Comparison of ENCODE assay signal across 9 cellular contexts in genomic region chr5:131794596-131794995, GRCh38. TPM values are rescaled to one million over a fixed set of nuclear protein-coding genes. Genes with fewer than 3 reads are reported as not detected.
DNase-seq lines count a peak whose midpoint lies in the region; ATAC-seq lines count a peak whose summit lies in the region.
"Had no signal": no experiment of that assay in that cellular context is flagged by ENCODE, and none has a peak within 500 bp of the region (broad histone marks: within the 10 kb centered on the region; RNA-seq: fewer than 3 reads in every experiment).

No MANE protein-coding gene starts in this region.

- ATAC-seq in stimulated activated naive CD8-positive, alpha-beta T cell treated with anti-CD3 and anti-CD28 coated beads, Interleukin-15, Interleukin-2, amounts not matched to agents 100 U/mL and 50 U/mL, for 24 hours, result no peak
- ATAC-seq in T-helper 17 cell, result no peak

- peak overlapping the region; percentile 56 for H3K27ac Mint-ChIP-seq in stimulated activated naive CD8-positive, alpha-beta T cell treated with anti-CD3 and anti-CD28 coated beads, Interleukin-15, Interleukin-2, amounts not matched to agents 100 ng/mL and 50 ng/mL, for 24 hours
- peak overlapping the region; percentile 65 for H3K27ac Mint-ChIP-seq in T-helper 17 cell

- H3K27me3 Mint-ChIP-seq in stimulated activated naive CD8-positive, alpha-beta T cell treated with anti-CD3 and anti-CD28 coated beads, Interleukin-15, Interleukin-2, amounts not matched to agents 100 ng/mL and 50 ng/mL, for 24 hours, result no peaks in the 10 kb centered on the region
- no peaks in the 10 kb centered on the region for H3K27me3 Mint-ChIP-seq in T-helper 17 cell

- peaks cover 32% of the 10 kb centered on the region for H3K36me3 Mint-ChIP-seq in stimulated activated naive CD8-positive, alpha-beta T cell treated with anti-CD3 and anti-CD28 coated beads, Interleukin-15, Interleukin-2, amounts not matched to agents 100 ng/mL and 50 ng/mL, for 24 hours (ENCODE audit: low read depth)
- H3K36me3 Mint-ChIP-seq in T-helper 17 cell (ENCODE audit: low read depth), result peaks cover 3% of the 10 kb centered on the region

- peaks cover 59% of the 10 kb centered on the region for H3K4me1 Mint-ChIP-seq in stimulated activated naive CD8-positive, alpha-beta T cell treated with anti-CD3 and anti-CD28 coated beads, Interleukin-15, Interleukin-2, amounts not matched to agents 100 ng/mL and 50 ng/mL, for 24 hours (ENCODE audit: low read depth)
- peaks cover 38% of the 10 kb centered on the region for H3K4me1 Mint-ChIP-seq in T-helper 17 cell

- no peak for DNase-seq in stimulated activated naive CD8-positive, alpha-beta T cell treated with anti-CD3 and anti-CD28 coated beads, Interleukin-15, Interleukin-2, amounts not matched to agents 100 U/mL and 50 U/mL, for 24 hours
- DNase-seq in T-helper 17 cell (no peak), globus pallidus (ENCODE audit: low spot score) (peak; percentile 7), middle frontal gyrus (ENCODE audit: extremely low spot score, low spot score) (no peak), AG08396 (ENCODE audit: low spot score) (no peak), HPDE6-E6E7 (ENCODE audit: extremely low spot score) (no peak), SKM-1 (lab: John Stamatoyannopoulos, UW; ENCODE audit: unreplicated experiment) (no peak)
- DNase-seq: NCI-H2171 treated with DMSO at 0.1 percent for 48 hours had no signal

- no peaks in the 10 kb centered on the region for H3K9me3 ChIP-seq in T-helper 17 cell (ENCODE audit: control insufficient read depth, low read length, poor library complexity, severe bottlenecking)

- peak overlapping the region; percentile 67 for H3K4me3 Mint-ChIP-seq in stimulated activated naive CD8-positive, alpha-beta T cell treated with anti-CD3 and anti-CD28 coated beads, Interleukin-15, Interleukin-2, amounts not matched to agents 100 ng/mL and 50 ng/mL, for 24 hours
- H3K4me3 Mint-ChIP-seq in T-helper 17 cell, result no peak overlapping the region

- no peaks in the 10 kb centered on the region for H3K9me3 Mint-ChIP-seq in stimulated activated naive CD8-positive, alpha-beta T cell treated with anti-CD3 and anti-CD28 coated beads, Interleukin-15, Interleukin-2, amounts not matched to agents 100 ng/mL and 50 ng/mL, for 24 hours

RNA-seq across cellular contexts. Expression of gene FNIP1, which starts 2.2 kb away (rescaled TPM):
- 10 to 100 TPM; 27.5 to 28.8 TPM for total RNA-seq in T-helper 17 cell
